ENCODE assay signal across 8 cellular contexts in the genomic region with DNA sequence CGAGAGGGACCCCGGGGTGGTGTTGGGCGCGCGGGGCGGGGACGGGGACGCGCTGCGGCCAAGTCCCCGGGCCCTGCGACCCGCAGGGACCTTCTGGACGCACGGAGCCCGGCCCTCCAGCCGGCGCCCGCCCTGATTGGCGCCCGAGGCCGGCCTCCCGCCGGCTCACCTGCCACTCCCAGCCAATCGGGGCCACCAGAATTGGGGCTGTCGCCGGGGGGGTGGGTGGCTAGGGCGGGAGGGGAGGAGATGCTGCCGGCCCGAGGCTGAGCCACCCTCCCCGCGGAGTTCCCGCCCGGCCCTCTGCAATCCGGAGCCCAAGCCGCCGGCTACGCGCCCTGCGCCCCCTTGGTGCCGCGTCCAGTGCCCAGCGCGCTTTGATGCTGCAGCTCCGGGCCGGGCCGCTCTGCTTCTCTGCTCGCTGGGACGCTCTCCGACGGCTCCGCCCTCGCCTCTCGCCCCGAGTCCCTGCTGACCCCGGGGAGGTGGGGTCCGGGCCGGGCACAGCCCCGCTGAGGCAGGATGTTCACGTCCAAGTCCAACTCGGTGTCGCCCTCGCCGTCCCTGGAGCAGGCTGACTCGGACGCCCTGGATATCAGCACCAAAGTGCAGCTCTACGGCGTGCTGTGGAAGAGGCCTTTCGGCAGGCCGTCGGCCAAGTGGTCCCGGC. TPM values are rescaled to one million over a fixed set of nuclear protein-coding genes. Genes with fewer than 3 reads are reported as not detected.
A peak's percentile ranks its signal among the peaks of the same experiment; 100 is the strongest.
DNase-seq lines count a peak whose midpoint lies in the region; ATAC-seq and TF ChIP-seq lines count a peak whose summit lies in the region.

Gene PLEKHD1, plus strand, starts transcription at position 285 of the 670 bp plus-strand sequence. Its CDS starts 238 bp downstream, at position 523.

- no peaks in the 10 kb centered on the region for H3K9me3 ChIP-seq in ES-I3 (ENCODE audit: control insufficient read depth, insufficient read depth, low read length)
- no peaks in the 10 kb centered on the region for H3K9me3 ChIP-seq in SJCRH30 (replicated peaks)
- no peaks in the 10 kb centered on the region for H3K9me3 ChIP-seq in left ventricle myocardium inferior (replicated peaks)

- TF ChIP-seq CTCF in left ventricle myocardium inferior (IDR thresholded peaks at IDR 0.05; ENCODE audit: borderline replicate concordance) = no peak

- H3K4me3 ChIP-seq in SJCRH30 = peak within 1 kb of the TSS; percentile 52
- H3K4me3 ChIP-seq in left ventricle myocardium inferior = peak within 1 kb of the TSS; percentile 65
- peak within 1 kb of the TSS; percentile 47 for H3K4me3 ChIP-seq in rectal smooth muscle tissue (ENCODE audit: low read length)

- H3K9ac ChIP-seq in ES-I3 (ENCODE audit: low read depth, low read length) (peak within 1 kb of the TSS; percentile 51), rectal smooth muscle tissue (ENCODE audit: low read length) (no peak within 1 kb of the TSS)

- H3K27me3 ChIP-seq in SJCRH30 (no peaks in the 10 kb centered on the region), left ventricle myocardium inferior (ENCODE audit: low read depth) (peaks cover 71% of the 10 kb centered on the region), rectal smooth muscle tissue (ENCODE audit: control insufficient read depth, insufficient read depth, low read length) (peaks cover 31% of the 10 kb centered on the region)

- peak within 1 kb of the TSS; percentile 32 for H3K27ac ChIP-seq in SJCRH30
- no peak within 1 kb of the TSS for H3K27ac ChIP-seq in left ventricle myocardium inferior (replicated peaks)
- no peak within 1 kb of the TSS for H3K27ac ChIP-seq in rectal smooth muscle tissue (ENCODE audit: low read depth, low read length)

- H3K36me3 ChIP-seq in ES-I3 (ENCODE audit: insufficient read depth, low read length) = no peaks in the 10 kb centered on the region
- H3K36me3 ChIP-seq in SJCRH30 = no peaks in the 10 kb centered on the region
- H3K36me3 ChIP-seq in left ventricle myocardium inferior = no peaks in the 10 kb centered on the region
- H3K36me3 ChIP-seq in rectal smooth muscle tissue (ENCODE audit: control insufficient read depth, insufficient read depth, low read length) = no peaks in the 10 kb centered on the region

- H3K4me1 ChIP-seq in ES-I3 (ENCODE audit: insufficient read depth, low read length) = peaks cover 5% of the 10 kb centered on the region; the same call in 1 of the 2 replicates
- peaks cover 10% of the 10 kb centered on the region for H3K4me1 ChIP-seq in SJCRH30
- peaks cover 18% of the 10 kb centered on the region for H3K4me1 ChIP-seq in left ventricle myocardium inferior
- peaks cover 2% of the 10 kb centered on the region for H3K4me1 ChIP-seq in rectal smooth muscle tissue (ENCODE audit: control insufficient read depth, insufficient read depth, low read length)

- ATAC-seq in GM18511 (IDR thresholded peaks at IDR 0.05; ENCODE audit: unreplicated experiment) = no peak

- intact Hi-C loops in left ventricle myocardium inferior (cut with micrococcal nuclease) = no loop called here

- peak; percentile 22 to 44 for DNase-seq in SJCRH30
- DNase-seq in left ventricle myocardium inferior = no peak
- DNase-seq in GOT3 (lab: John Stamatoyannopoulos, UW) = no peak
- DNase-seq in activated naive CD4-positive, alpha-beta T cell (lab: John Stamatoyannopoulos, UW) = no peak
- DNase-seq in SHP77 (lab: John Stamatoyannopoulos, UW) = no peak

RNA-seq across cellular contexts. Expression of gene PLEKHD1, which starts in this region (rescaled TPM):
- total RNA-seq in SJCRH30 (2014; rRNA removed; shearing (Covaris generic)) = 0.28 and 0.30 TPM in 2 replicates
- total RNA-seq in left ventricle myocardium inferior = 0.14 TPM

Comparison
In these comparisons a context has a peak if more than half of its experiments do, and no peak if none do; other contexts are left out.
1. Peak in DNase-seq, H3K4me3 ChIP-seq and H3K27ac ChIP-seq in SJCRH30; RNA of the gene not detected or under 1 TPM.